Comparison of ENCODE assay signal across 1 cellular context in genomic region chr7:96720843-96721242, GRCh38.
TF ChIP-seq lines count a peak whose summit lies in the region.

No MANE protein-coding gene starts in this region.

TF ChIP-seq in WTC11, 78 proteins besides CTCF, POLR2A, EP300 and RAD21 (continued from another document):
- TF ChIP-seq ZNF512 (CRISPR knock-in tag; IDR thresholded peaks at IDR 0.05; ENCODE audit: borderline replicate concordance) (no peak), CREB1 (CRISPR knock-in tag; IDR thresholded peaks at IDR 0.05) (no peak), ZBTB43 (CRISPR knock-in tag; IDR thresholded peaks at IDR 0.05) (no peak), ZNF317 (CRISPR knock-in tag; IDR thresholded peaks at IDR 0.05; ENCODE audit: borderline replicate concordance, low read depth) (no peak), TP53 (CRISPR knock-in tag; IDR thresholded peaks at IDR 0.05) (no peak), ATF6 (CRISPR knock-in tag; IDR thresholded peaks at IDR 0.05) (no peak), EMX1 (CRISPR knock-in tag; IDR thresholded peaks at IDR 0.05) (no peak), RELA (CRISPR knock-in tag; IDR thresholded peaks at IDR 0.05; ENCODE audit: borderline replicate concordance) (no peak), ZNF281 (CRISPR knock-in tag; IDR thresholded peaks at IDR 0.05) (no peak), FOXP4 (CRISPR knock-in tag; IDR thresholded peaks at IDR 0.05) (no peak), USF2 (CRISPR knock-in tag; IDR thresholded peaks at IDR 0.05) (no peak), PRDM15 (CRISPR knock-in tag; IDR thresholded peaks at IDR 0.05) (no peak)
TF ChIP-seq in WTC11: peak in this region for 0.
